ENCODE assay signal across 14 cellular contexts in the genomic region with DNA sequence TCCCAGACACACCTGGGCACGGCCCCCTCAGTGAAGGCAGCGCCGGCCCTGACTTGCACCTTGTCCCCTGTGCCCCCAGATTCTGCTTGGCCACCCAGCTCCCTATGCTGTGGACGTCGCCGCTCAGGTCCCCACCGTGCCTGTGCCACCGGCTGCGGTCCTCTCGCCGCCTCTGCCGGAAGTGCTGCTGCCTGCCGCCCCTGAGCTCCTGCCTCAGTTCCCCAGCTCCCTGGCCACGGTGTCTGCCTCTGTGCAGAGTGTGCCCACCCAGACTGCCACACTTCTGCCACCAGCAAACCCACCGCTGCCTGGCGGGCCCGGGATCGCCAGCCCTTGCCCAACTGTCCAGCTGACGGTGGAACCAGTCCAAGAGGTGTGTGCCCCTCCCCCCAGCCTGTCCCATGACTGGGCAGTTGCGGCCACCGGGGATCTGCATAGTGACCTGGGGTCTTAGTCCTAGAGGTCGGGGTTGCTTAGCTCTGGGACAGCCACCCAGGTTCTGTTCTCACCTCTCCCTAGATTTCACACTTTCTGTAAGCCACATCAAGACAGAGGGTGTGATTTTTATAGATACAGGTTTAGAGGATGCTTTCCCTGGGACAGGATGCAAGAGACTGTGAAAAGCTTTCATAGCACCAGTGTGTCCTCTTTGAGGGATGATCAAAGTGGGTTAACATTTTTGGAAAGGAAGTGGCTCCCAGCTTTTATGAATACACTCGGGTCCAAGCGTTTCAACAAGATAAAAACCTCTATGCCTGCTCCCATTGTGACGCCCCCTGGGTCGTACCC.
A peak's percentile ranks its signal among the peaks of the same experiment; 100 is the strongest.
DNase-seq lines count a peak whose midpoint lies in the region; ATAC-seq and TF ChIP-seq lines count a peak whose summit lies in the region.
"Had no signal": no experiment of that assay in that cellular context is flagged by ENCODE, and none has a peak within 500 bp of the region (broad histone marks: within the 10 kb centered on the region; RNA-seq: fewer than 3 reads in every experiment).

No MANE protein-coding gene starts in this region.

- DNase-seq in GM20000 (ENCODE audit: low spot score) (peak; percentile 23), esophagus muscularis mucosa (ENCODE audit: extremely low spot score) (peak; percentile 77), psoas muscle (peak in 1 of 2 donors; percentile 79), NCI-H69 (lab: John Stamatoyannopoulos, UW) (no peak), T-helper 17 cell (no peak)
- DNase-seq in naive thymus-derived CD4-positive, alpha-beta T cell, result no peak
- DNase-seq: C1 segment of cervical spinal cord; central memory CD4-positive, alpha-beta T cell; Karpas-422; NCI-H1694; stimulated activated naive CD8-positive, alpha-beta T cell treated with anti-CD3 and anti-CD28 coated beads, Interleukin-15, amount 100 ng/mL, for 72 hours had no signal

- H3K79me2 ChIP-seq in DOHH2 (ENCODE audit: control insufficient read depth, low read length), result peaks cover 31% of the 10 kb centered on the region

- H3K27me3 Mint-ChIP-seq in naive thymus-derived CD4-positive, alpha-beta T cell, result no peaks in the 10 kb centered on the region
- H3K27me3 Mint-ChIP-seq in T-helper 17 cell, result peaks cover 24% of the 10 kb centered on the region
- H3K27me3 Mint-ChIP-seq: stimulated activated naive CD8-positive, alpha-beta T cell treated with anti-CD3 and anti-CD28 coated beads, Interleukin-15, amount 100 ng/mL, for 72 hours had no signal

- no peaks in the 10 kb centered on the region for H3K9me3 Mint-ChIP-seq in naive thymus-derived CD4-positive, alpha-beta T cell
- H3K9me3 Mint-ChIP-seq: stimulated activated naive CD8-positive, alpha-beta T cell treated with anti-CD3 and anti-CD28 coated beads, Interleukin-15, amount 100 ng/mL, for 72 hours had no signal

- no peak overlapping the region for H3K27ac Mint-ChIP-seq in naive thymus-derived CD4-positive, alpha-beta T cell
- no peak overlapping the region for H3K27ac Mint-ChIP-seq in T-helper 17 cell
- H3K27ac Mint-ChIP-seq: stimulated activated naive CD8-positive, alpha-beta T cell treated with anti-CD3 and anti-CD28 coated beads, Interleukin-15, amount 100 ng/mL, for 72 hours had no signal

- no peaks in the 10 kb centered on the region for H3K9me2 ChIP-seq in DOHH2 (replicated peaks; ENCODE audit: control insufficient read depth, low read length)

- TF ChIP-seq EP300 in esophagus muscularis mucosa (IDR thresholded peaks at IDR 0.05), result no peak

- WGBS in esophagus muscularis mucosa, result 91% methylated on average over 23 of the region's 26 CpGs
- 66 to 83% (median 66%) methylated on average over 26 of the region's 26 CpGs for whole genome bisulfite sequencing in psoas muscle, 3 donors

- no peaks in the 10 kb centered on the region for H3K9me3 ChIP-seq in DOHH2 (ENCODE audit: control insufficient read depth, insufficient read depth, low read length)
- H3K9me3 ChIP-seq in esophagus muscularis mucosa, result no peaks in the 10 kb centered on the region
- H3K9me3 ChIP-seq in psoas muscle, result no peaks in the 10 kb centered on the region
- no peaks in the 10 kb centered on the region for H3K9me3 ChIP-seq in naive thymus-derived CD4-positive, alpha-beta T cell (ENCODE audit: control insufficient read depth in 2 of 3, low read length in 3 of 3)
- no peaks in the 10 kb centered on the region for H3K9me3 ChIP-seq in T-helper 17 cell (ENCODE audit: control insufficient read depth, low read length, poor library complexity, severe bottlenecking)

- TF ChIP-seq POLR2A in esophagus muscularis mucosa (IDR thresholded peaks at IDR 0.05; ENCODE audit: low read depth), result no peak

- ATAC-seq in psoas muscle (peak; percentile 60 to 68 (median 65)), GM21825 (IDR thresholded peaks at IDR 0.05; ENCODE audit: unreplicated experiment) (no peak), T-helper 17 cell (no peak)
- ATAC-seq in naive thymus-derived CD4-positive, alpha-beta T cell, result no peak
- ATAC-seq: stimulated activated naive CD8-positive, alpha-beta T cell treated with anti-CD3 and anti-CD28 coated beads, Interleukin-15, amount 100 ng/mL, for 72 hours had no signal

- H3K27ac ChIP-seq in DOHH2 (ENCODE audit: low read depth, low read length) (peak overlapping the region; percentile 38), esophagus muscularis mucosa (replicated peaks in 1 of 4) (no peak overlapping the region), psoas muscle (peak overlapping the region; percentile 44)
- H3K27ac ChIP-seq in naive thymus-derived CD4-positive, alpha-beta T cell (ENCODE audit: low read depth, low read length), result no peak overlapping the region
- H3K27ac ChIP-seq: SK-N-MC had no signal

- no peak for TF ChIP-seq CTCF in DOHH2 (IDR thresholded peaks at IDR 0.05; ENCODE audit: low read depth, low read length, poor library complexity, severe bottlenecking)
- TF ChIP-seq CTCF in GM20000 (IDR thresholded peaks at IDR 0.05; ENCODE audit: extremely low read depth, missing control alignments), result no peak
- no peak for TF ChIP-seq CTCF in esophagus muscularis mucosa (IDR thresholded peaks at IDR 0.05)
- TF ChIP-seq CTCF in psoas muscle (IDR thresholded peaks at IDR 0.05), result no peak

- POLR2A ChIA-PET in naive thymus-derived CD4-positive, alpha-beta T cell (lab: Charles Lee), result no interaction called here

- peaks cover 36% of the 10 kb centered on the region for H3K36me3 ChIP-seq in DOHH2 (ENCODE audit: control insufficient read depth, low read length)
- H3K36me3 ChIP-seq in esophagus muscularis mucosa, result peaks cover 0 to 70% (median 31%) of the 10 kb centered on the region in 4 donors
- peaks cover 0 to 4% of the 10 kb centered on the region in 2 donors for H3K36me3 ChIP-seq in psoas muscle (ENCODE audit: insufficient read depth in 1 of 2, low read depth in 1 of 2)
- H3K36me3 ChIP-seq in naive thymus-derived CD4-positive, alpha-beta T cell (ENCODE audit: control insufficient read depth in 2 of 3, insufficient read depth in 3 of 3, low read length in 3 of 3), result no peaks in the 10 kb centered on the region

- H3K27me3 ChIP-seq in DOHH2 (ENCODE audit: control insufficient read depth, low read length) (no peaks in the 10 kb centered on the region), esophagus muscularis mucosa (no peaks in the 10 kb centered on the region), psoas muscle (ENCODE audit: insufficient read depth in 3 of 3, low read length in 2 of 3) (no peaks in the 10 kb centered on the region)
- no peaks in the 10 kb centered on the region for H3K27me3 ChIP-seq in naive thymus-derived CD4-positive, alpha-beta T cell (ENCODE audit: control insufficient read depth in 2 of 2, insufficient read depth in 2 of 2, low read length in 2 of 2)

- peaks cover 0 to 11% (median 0%) of the 10 kb centered on the region in 7 donors for H3K4me1 Mint-ChIP-seq in naive thymus-derived CD4-positive, alpha-beta T cell
- peaks cover 2% of the 10 kb centered on the region for H3K4me1 Mint-ChIP-seq in T-helper 17 cell
- H3K4me1 Mint-ChIP-seq: stimulated activated naive CD8-positive, alpha-beta T cell treated with anti-CD3 and anti-CD28 coated beads, Interleukin-15, amount 100 ng/mL, for 72 hours had no signal

- peaks cover 14% of the 10 kb centered on the region for H3F3A ChIP-seq in DOHH2 (ENCODE audit: control insufficient read depth, insufficient read depth)

- H3K4me3 Mint-ChIP-seq in naive thymus-derived CD4-positive, alpha-beta T cell, result no peak overlapping the region
- no peak overlapping the region for H3K4me3 Mint-ChIP-seq in T-helper 17 cell
- H3K4me3 Mint-ChIP-seq: stimulated activated naive CD8-positive, alpha-beta T cell treated with anti-CD3 and anti-CD28 coated beads, Interleukin-15, amount 100 ng/mL, for 72 hours had no signal

- CTCF ChIA-PET in naive thymus-derived CD4-positive, alpha-beta T cell (lab: Charles Lee), result interaction anchor here (0.6 kb wide), 1 partner anchor 423 kb away, joined by 3 read pairs; no protein-coding TSS in a partner anchor

- intact Hi-C loops in esophagus muscularis mucosa (cut with DNase I) (no loop called here), psoas muscle (cut with DNase I) (loop anchor here in 1 of 2 donors (2.0 kb wide), 1 partner anchor 71 kb away; no protein-coding TSS in a partner anchor)
- intact Hi-C loops in naive thymus-derived CD4-positive, alpha-beta T cell (cut with micrococcal nuclease), result no loop called here

- no peaks in the 10 kb centered on the region for H3K36me3 Mint-ChIP-seq in naive thymus-derived CD4-positive, alpha-beta T cell
- no peaks in the 10 kb centered on the region for H3K36me3 Mint-ChIP-seq in T-helper 17 cell (ENCODE audit: low read depth)

- H3K4me2 ChIP-seq in DOHH2 (ENCODE audit: low read length), result peak overlapping the region; percentile 36; the same call in 1 of the 2 replicates

- H3K4me1 ChIP-seq in DOHH2 (ENCODE audit: control insufficient read depth, low read length) (peaks cover 60% of the 10 kb centered on the region), esophagus muscularis mucosa (peaks cover 0 to 4% (median 0%) of the 10 kb centered on the region in 4 donors), psoas muscle (peaks cover 9% of the 10 kb centered on the region)
- H3K4me1 ChIP-seq in naive thymus-derived CD4-positive, alpha-beta T cell (ENCODE audit: control insufficient read depth in 2 of 2, insufficient read depth in 2 of 2, low read length in 2 of 2), result no peaks in the 10 kb centered on the region

- no peaks in the 10 kb centered on the region for H4K20me1 ChIP-seq in DOHH2 (ENCODE audit: control insufficient read depth, insufficient read depth, low read depth, low read length)

- H3K4me3 ChIP-seq in DOHH2 (ENCODE audit: low read length) (no peak overlapping the region), esophagus muscularis mucosa (no peak overlapping the region), psoas muscle (no peak overlapping the region)
- H3K4me3 ChIP-seq in naive thymus-derived CD4-positive, alpha-beta T cell (ENCODE audit: low read length), result no peak overlapping the region
- H3K4me3 ChIP-seq: SK-N-MC had no signal

Comparison
In these comparisons a context has a peak if more than half of its experiments do, and no peak if none do; other contexts are left out.
1. H3K27ac ChIP-seq: peak in DOHH2 (single experiment) and psoas muscle (single experiment); none in esophagus muscularis mucosa (0 of 4) and naive thymus-derived CD4-positive, alpha-beta T cell (single experiment).
2. DNase-seq: peak in GM20000 (single experiment) and esophagus muscularis mucosa (single experiment); none in NCI-H69 (single experiment), naive thymus-derived CD4-positive, alpha-beta T cell (0 of 9) and T-helper 17 cell (0 of 3).
3. ATAC-seq: peak in psoas muscle (4 of 4); none in GM21825 (single experiment), naive thymus-derived CD4-positive, alpha-beta T cell (single experiment) and T-helper 17 cell (single experiment).